ENCODE assay signal across 8 cellular contexts in genomic region chr1:40338745-40339419, GRCh38. TPM values are rescaled to one million over a fixed set of nuclear protein-coding genes. Genes with fewer than 3 reads are reported as not detected.
DNase-seq lines count a peak whose midpoint lies in the region; TF ChIP-seq lines count a peak whose summit lies in the region.

No MANE protein-coding gene starts in this region.

- H3K4me3 ChIP-seq in left ventricle myocardium inferior, result no peak overlapping the region
- H3K4me3 ChIP-seq in vagina, result no peak overlapping the region

- intact Hi-C loops in left ventricle myocardium inferior (cut with micrococcal nuclease) (no loop called here), vagina (cut with DNase I) (no loop called here)

- H3K36me3 ChIP-seq in left ventricle myocardium inferior (no peaks in the 10 kb centered on the region), vagina (no peaks in the 10 kb centered on the region)

- H3K27me3 ChIP-seq in left ventricle myocardium inferior (ENCODE audit: low read depth), result peaks cover 80% of the 10 kb centered on the region
- no peaks in the 10 kb centered on the region for H3K27me3 ChIP-seq in vagina

- H3K9me3 ChIP-seq in left ventricle myocardium inferior (replicated peaks) (peaks cover 4% of the 10 kb centered on the region), vagina (no peaks in the 10 kb centered on the region)

- no peak for TF ChIP-seq POLR2A in vagina (IDR thresholded peaks at IDR 0.05)

- H3K4me1 ChIP-seq in left ventricle myocardium inferior (no peaks in the 10 kb centered on the region), vagina (peaks cover 8% of the 10 kb centered on the region)

- DNase-seq in A172 (ENCODE audit: low spot score), result peak; percentile 74
- DNase-seq in GM19240 (ENCODE audit: insufficient read length, low spot score), result peak; percentile 52
- DNase-seq in NCI-H187 (lab: John Stamatoyannopoulos, UW), result peak; percentile 13 to 70
- DNase-seq in T-helper 2 cell, result peak; percentile 71 to 88 (median 79)
- DNase-seq in amniotic epithelial cell (ENCODE audit: low read depth), result peak; percentile 73
- peak; percentile 77 for DNase-seq in left ventricle myocardium inferior
- peak; percentile 73 for DNase-seq in renal cortical epithelial cell (ENCODE audit: low read depth)
- no peak for DNase-seq in vagina (ENCODE audit: extremely low spot score in 2 of 2)

- peak; percentile 98 for TF ChIP-seq CTCF in left ventricle myocardium inferior (IDR thresholded peaks at IDR 0.05; ENCODE audit: borderline replicate concordance)
- peak; percentile 74 to 95 (median 78) for TF ChIP-seq CTCF in vagina (IDR thresholded peaks at IDR 0.05)

- H3K27ac ChIP-seq in left ventricle myocardium inferior (replicated peaks) (no peak overlapping the region), vagina (no peak overlapping the region)

RNA-seq across cellular contexts. Expression of gene COL9A2, which starts 21.8 kb away (rescaled TPM):
- total RNA-seq in A172 (2014; rRNA removed; shearing (Covaris generic)), result 0.67 and 0.90 TPM in 2 replicates
- 0.27 TPM for total RNA-seq in left ventricle myocardium inferior
- 4.2 and 7.5 TPM in 2 replicates for total RNA-seq in renal cortical epithelial cell
- total RNA-seq in vagina, result 7.1 TPM

RNA-seq across cellular contexts. Expression of gene SMAP2, which starts 34.6 kb away (rescaled TPM):
- total RNA-seq in A172 (2014; rRNA removed; shearing (Covaris generic)), result 10.3 and 11.9 TPM in 2 replicates
- total RNA-seq in left ventricle myocardium inferior (15.0 TPM), renal cortical epithelial cell (5.6 and 11.5 TPM in 2 replicates), vagina (24.8 TPM)

Comparison
In these comparisons a context has a peak if more than half of its experiments do, and no peak if none do; other contexts are left out.
1. DNase-seq: peak in A172 (single experiment), GM19240 (single experiment), NCI-H187 (2 of 2), T-helper 2 cell (5 of 5), amniotic epithelial cell (single experiment), left ventricle myocardium inferior (single experiment) and renal cortical epithelial cell (single experiment); none in vagina (0 of 2).